ENCODE assay signal across 11 cellular contexts in genomic region chr2:207227062-207227748, GRCh38.
A peak's percentile ranks its signal among the peaks of the same experiment; 100 is the strongest.
DNase-seq lines count a peak whose midpoint lies in the region; ATAC-seq, FAIRE-seq and TF ChIP-seq lines count a peak whose summit lies in the region.
"Had no signal": no experiment of that assay in that cellular context is flagged by ENCODE, and none has a peak within 500 bp of the region (broad histone marks: within the 10 kb centered on the region; RNA-seq: fewer than 3 reads in every experiment).

No MANE protein-coding gene starts in this region.

- H3K4me1 ChIP-seq in HUES48 (ENCODE audit: control insufficient read depth, insufficient read depth, low read length) (peaks cover 46% of the 10 kb centered on the region), GM12878 (ENCODE audit: control insufficient read depth, insufficient read depth, low read length) (peaks cover 17% of the 10 kb centered on the region), gastrocnemius medialis (peaks cover 18 to 32% of the 10 kb centered on the region in 2 donors), HepG2 (ENCODE audit: insufficient read depth, low read length) (no peaks in the 10 kb centered on the region)

- no peak for TF ChIP-seq EP300 in GM12878 (IDR thresholded peaks at IDR 0.05; ENCODE audit: borderline replicate concordance in 1 of 2, control insufficient read depth in 1 of 2, low read depth in 2 of 2, low read length in 2 of 2)
- TF ChIP-seq EP300 in HepG2 (IDR thresholded peaks at IDR 0.05; ENCODE audit: low read depth in 2 of 2, low read length in 2 of 2), result no peak
- TF ChIP-seq EP300 in HepG2 (CRISPR knock-in tag; IDR thresholded peaks at IDR 0.05; ENCODE audit: borderline replicate concordance), result no peak

- TF ChIP-seq POLR2A in GM12878 (IDR thresholded peaks at IDR 0.05; ENCODE audit: low read depth, low read length), result no peak
- TF ChIP-seq POLR2A in gastrocnemius medialis (IDR thresholded peaks at IDR 0.05), result no peak
- no peak for TF ChIP-seq POLR2A in HepG2 (IDR thresholded peaks at IDR 0.05; ENCODE audit: insufficient read depth in 1 of 2, low read depth in 2 of 2, low read length in 2 of 2)

- in situ Hi-C loops in GM12878 (cut with MboI) (no loop called here), gastrocnemius medialis (cut with MboI; ENCODE audit: low sequenced_read_pairs in 4 of 4) (no loop called here), HepG2 (cut with HindIII; ENCODE audit: extremely low pct_ligation_motif_present, low pct_unique_long_range_greater_than_20kb) (no loop called here)

- H3K79me2 ChIP-seq in GM12878 (ENCODE audit: control insufficient read depth, insufficient read depth, low read length) (no peaks in the 10 kb centered on the region), HepG2 (ENCODE audit: insufficient read depth, low read length) (no peaks in the 10 kb centered on the region)

- CTCF ChIA-PET in GM12878 (lab: Yijun Ruan, JAX), result no interaction called here
- CTCF ChIA-PET in HepG2 (lab: Yijun Ruan, JAX; ENCODE audit: low intra/inter-chr PET ratio, low total read pairs), result no interaction called here

- POLR2A ChIA-PET in GM12878 (lab: Charles Lee), result interaction anchor here (1.0 to 1.1 kb wide), 2 partner anchors 104 to 107 kb away, joined by 3 to 4 read pairs; no protein-coding TSS in a partner anchor
- POLR2A ChIA-PET in HepG2 (lab: Yijun Ruan, JAX), result no interaction called here

- H3K4me3 ChIP-seq in HUES48 (ENCODE audit: low read depth, low read length) (peak overlapping the region; percentile 39), GM12878 (no peak overlapping the region), gastrocnemius medialis (peak overlapping the region; percentile 4 to 25 (median 18)), HepG2 (replicated peaks in 1 of 3; ENCODE audit: insufficient read depth in 1 of 3, low read depth in 2 of 3, low read length in 3 of 3) (no peak overlapping the region)

- TF ChIP-seq CTCF in GM12878 (IDR thresholded peaks at IDR 0.05 in 2 of 3, conservative IDR thresholded peaks at IDR 0.05 in 1 of 3; ENCODE audit: control insufficient read depth in 2 of 3, extremely low read depth in 1 of 3, insufficient read depth in 1 of 3, low read depth in 3 of 3, low read length in 3 of 3) (no peak), gastrocnemius medialis (IDR thresholded peaks at IDR 0.05 in 4 of 5, conservative IDR thresholded peaks at IDR 0.05 in 1 of 5) (no peak), HepG2 (CRISPR knock-in tag; IDR thresholded peaks at IDR 0.05) (no peak)

- RAD21 ChIA-PET in GM12878 (lab: Charles Lee; ENCODE audit: unreplicated experiment), result no interaction called here

- H3K27me3 ChIP-seq in HUES48 (ENCODE audit: control insufficient read depth, insufficient read depth, low read length) (no peaks in the 10 kb centered on the region), GM12878 (replicated peaks in 1 of 2; ENCODE audit: control insufficient read depth in 2 of 2, insufficient read depth in 2 of 2, low read length in 1 of 2) (no peaks in the 10 kb centered on the region), gastrocnemius medialis (no peaks in the 10 kb centered on the region), HepG2 (ENCODE audit: control insufficient read depth in 1 of 2, insufficient read depth in 2 of 2, low read length in 2 of 2) (no peaks in the 10 kb centered on the region; a peak in 1 of 5 replicates)

- SMC1A ChIA-PET in GM12878 (lab: Charles Lee; ENCODE audit: uncharacterized antibody, unreplicated experiment), result interaction anchor here (1.6 to 1.8 kb wide), 2 partner anchors 61 to 197 kb away, joined by 3 read pairs; no protein-coding TSS in a partner anchor

- ATAC-seq in GM12878, result no peak
- ATAC-seq in gastrocnemius medialis, result peak; percentile 69 to 87
- ATAC-seq in GM19397 (IDR thresholded peaks at IDR 0.05; ENCODE audit: unreplicated experiment), result no peak
- no peak for ATAC-seq in HG03565 (IDR thresholded peaks at IDR 0.05; ENCODE audit: unreplicated experiment)
- no peak for ATAC-seq in HepG2
- ATAC-seq in SK-N-SH treated with all-trans-retinoic acid at 6 μM for 48 hours, result no peak

- peak overlapping the region; percentile 89 for H3K27ac ChIP-seq in HUES48 (ENCODE audit: low read depth, low read length)
- no peak overlapping the region for H3K27ac ChIP-seq in GM12878 (ENCODE audit: control insufficient read depth, insufficient read depth)
- peak overlapping the region in 3 of 4 donors; percentile 22 to 35 (median 33) for H3K27ac ChIP-seq in gastrocnemius medialis
- no peak overlapping the region for H3K27ac ChIP-seq in HepG2 (ENCODE audit: extremely low read length, insufficient read depth, low read length)

- BruUV-seq in GM12878 (replicated peaks; lab: Mats Ljungman, UMichigan), result no TSS peak
- no TSS peak for BruUV-seq in HepG2 (replicated peaks; lab: Mats Ljungman, UMichigan)

- peak overlapping the region; percentile 22; the same call in 1 of the 2 replicates for H3K9ac ChIP-seq in HUES48 (ENCODE audit: low read depth, low read length)
- no peak overlapping the region for H3K9ac ChIP-seq in GM12878 (ENCODE audit: control insufficient read depth, insufficient read depth, low read length)
- H3K9ac ChIP-seq in HepG2 (ENCODE audit: insufficient read depth, low read depth, low read length), result no peak overlapping the region

- H2AFZ ChIP-seq in GM12878 (ENCODE audit: control insufficient read depth, low read depth, low read length) (no peak overlapping the region), HepG2 (ENCODE audit: low read length) (no peak overlapping the region)

- H4K20me1 ChIP-seq in GM12878 (ENCODE audit: control insufficient read depth, insufficient read depth) (no peaks in the 10 kb centered on the region), HepG2 (ENCODE audit: insufficient read depth, low read length) (no peaks in the 10 kb centered on the region)

- H3K36me3 ChIP-seq in HUES48 (ENCODE audit: control insufficient read depth, insufficient read depth, low read length) (no peaks in the 10 kb centered on the region), GM12878 (ENCODE audit: control insufficient read depth in 2 of 2, insufficient read depth in 2 of 2, low read length in 1 of 2) (no peaks in the 10 kb centered on the region), gastrocnemius medialis (no peaks in the 10 kb centered on the region), HepG2 (replicated peaks in 1 of 2; ENCODE audit: control insufficient read depth in 1 of 2, insufficient read depth in 2 of 2, low read length in 2 of 2) (no peaks in the 10 kb centered on the region)

- whole genome bisulfite sequencing in GM12878 (ENCODE audit: insufficient coverage, insufficient replicate concordance, low lambda C conversion rate, missing lambda C conversion rate), result 85% methylated on average over 18 of the region's 18 CpGs
- 65% methylated on average over 18 of the region's 18 CpGs for WGBS in HepG2 (ENCODE audit: low lambda C conversion rate)

- DNase-seq in GM12878 (ENCODE audit: low read depth, low spot score) (no peak), iPS-NIHi11 (ENCODE audit: low spot score) (peak; percentile 71), gastrocnemius medialis (peak; percentile 39 to 66), HepG2 (ENCODE audit: low spot score) (no peak)
- DNase-seq: activated CD4-positive, alpha-beta T cell treated with anti-CD3 and anti-CD28 coated beads, Interleukin-2, amount 50 U/mL, for 1 hour; NCI-H2081 treated with DMSO at 0.1 percent for 48 hours; stimulated activated CD4-positive, alpha-beta T cell treated with anti-CD3 and anti-CD28 coated beads, Interleukin-4, amount 100 ng/mL, for 4 hours had no signal

- FAIRE-seq in GM12878 (lab: Jason Lieb, UNC) (no peak), HepG2 (lab: Jason Lieb, UNC) (no peak)

- H3K4me2 ChIP-seq in GM12878 (ENCODE audit: control insufficient read depth, insufficient read depth) (0 out of 2 replicates have a peak overlapping the region, but pooled peaks have one; percentile 23), HepG2 (ENCODE audit: low read depth, low read length) (no peak overlapping the region)

- intact Hi-C loops in GM12878 (cut with micrococcal nuclease; ENCODE audit: unreplicated experiment) (no loop called here), gastrocnemius medialis (cut with DNase I; ENCODE audit: low total_unique reads) (loop anchor here (5.0 kb wide), 1 partner anchor 60 kb away; the partner anchor contains the start of gene KLF7), HepG2 (cut with micrococcal nuclease; ENCODE audit: unreplicated experiment) (no loop called here)

- no peaks in the 10 kb centered on the region for H3K9me3 ChIP-seq in HUES48 (ENCODE audit: control insufficient read depth, insufficient read depth, low read length)
- H3K9me3 ChIP-seq in GM12878 (replicated peaks; ENCODE audit: control insufficient read depth, insufficient read depth, low read length), result no peaks in the 10 kb centered on the region
- H3K9me3 ChIP-seq in gastrocnemius medialis, result no peaks in the 10 kb centered on the region
- H3K9me3 ChIP-seq in HepG2 (ENCODE audit: low read length), result no peaks in the 10 kb centered on the region

- no peak for TF ChIP-seq RAD21 in GM12878 (IDR thresholded peaks at IDR 0.05; ENCODE audit: insufficient read depth, low read depth, low read length)
- no peak for TF ChIP-seq RAD21 in HepG2 (CRISPR knock-in tag; IDR thresholded peaks at IDR 0.05)

TF ChIP-seq in GM12878, 131 proteins besides CTCF, POLR2A, EP300 and RAD21:
- TF ChIP-seq ZNF207 (IDR thresholded peaks at IDR 0.05; ENCODE audit: borderline replicate concordance) (no peak), MYB (IDR thresholded peaks at IDR 0.05; ENCODE audit: borderline replicate concordance, low read depth, low read length) (no peak), CREB1 (IDR thresholded peaks at IDR 0.05; ENCODE audit: low read depth) (no peak)

TF ChIP-seq in HepG2, 621 proteins besides CTCF, POLR2A, EP300 and RAD21:
- TF ChIP-seq ZSCAN25 (CRISPR knock-in tag; IDR thresholded peaks at IDR 0.05) (no peak), ZNF556 (CRISPR knock-in tag; IDR thresholded peaks at IDR 0.05; ENCODE audit: borderline replicate concordance) (no peak), ZNF225 (CRISPR knock-in tag; IDR thresholded peaks at IDR 0.05) (no peak), POGZ (CRISPR knock-in tag; IDR thresholded peaks at IDR 0.05) (no peak), ELF4 (CRISPR knock-in tag; IDR thresholded peaks at IDR 0.05; ENCODE audit: borderline replicate concordance) (no peak), POLR2G (IDR thresholded peaks at IDR 0.05; ENCODE audit: low read depth, low read length) (no peak), KDM6A (CRISPR knock-in tag; IDR thresholded peaks at IDR 0.05; ENCODE audit: low read depth) (no peak)

Comparison
In these comparisons a context has a peak if more than half of its experiments do, and no peak if none do; other contexts are left out.
1. H3K27ac ChIP-seq: peak in HUES48 (single experiment) and gastrocnemius medialis (3 of 4); none in GM12878 (single experiment) and HepG2 (single experiment).
2. H3K4me3 ChIP-seq: peak in HUES48 (single experiment) and gastrocnemius medialis (4 of 4); none in GM12878 (single experiment) and HepG2 (0 of 3).
3. ATAC-seq: peak in gastrocnemius medialis (2 of 2); none in GM12878 (single experiment), GM19397 (single experiment), HG03565 (single experiment), HepG2 (single experiment) and SK-N-SH treated with all-trans-retinoic acid at 6 μM for 48 hours (single experiment).
4. DNase-seq: peak in iPS-NIHi11 (single experiment) and gastrocnemius medialis (2 of 2); none in GM12878 (single experiment) and HepG2 (single experiment).